Comparison of ENCODE assay signal across 8 cellular contexts in genomic region chr1:28258628-28259251, GRCh38. TPM values are rescaled to one million over a fixed set of nuclear protein-coding genes. Genes with fewer than 3 reads are reported as not detected.
DNase-seq lines count a peak whose midpoint lies in the region; ATAC-seq, FAIRE-seq and TF ChIP-seq lines count a peak whose summit lies in the region.

No MANE protein-coding gene starts in this region.

- intact Hi-C loops in breast epithelium (cut with DNase I; ENCODE audit: low total_unique reads), result no loop called here

- no peaks in the 10 kb centered on the region for H3K9me3 Mint-ChIP-seq in naive B cell

- H3K27ac ChIP-seq in BLaER1 treated with 17β-estradiol and CSF1 and Interleukin-3, amounts not matched to agents 10 nM and 100 nM, result peak overlapping the region; percentile 54 to 89 (median 69)
- H3K27ac ChIP-seq in breast epithelium, result peak overlapping the region; percentile 1 to 90

- peaks cover 28 to 46% (median 42%) of the 10 kb centered on the region in 10 experiments for H3K4me1 ChIP-seq in BLaER1 treated with 17β-estradiol and CSF1 and Interleukin-3, amounts not matched to agents 10 nM and 100 nM
- H3K4me1 ChIP-seq in breast epithelium, result no peaks in the 10 kb centered on the region

- H3K4me3 Mint-ChIP-seq in naive B cell, result peak overlapping the region; percentile 73 to 93 (median 84)

- no peaks in the 10 kb centered on the region for H3K36me3 Mint-ChIP-seq in naive B cell

- H4K20me1 ChIP-seq in BLaER1 treated with 17β-estradiol and CSF1 and Interleukin-3, amounts not matched to agents 10 nM and 100 nM, result peaks cover 32 to 43% (median 40%) of the 10 kb centered on the region in 11 experiments

- peaks cover 6 to 8% (median 7%) of the 10 kb centered on the region in 3 donors for H3K27me3 Mint-ChIP-seq in naive B cell

- no peak for ATAC-seq in naive B cell (ENCODE audit: low read depth in 2 of 2)

- H3K9ac ChIP-seq in BLaER1 treated with 17β-estradiol and CSF1 and Interleukin-3, amounts not matched to agents 10 nM and 100 nM, result peak overlapping the region; percentile 32 to 97 (median 63); a peak in 19 of 22 replicates

- TF ChIP-seq CTCF in breast epithelium (IDR thresholded peaks at IDR 0.05), result no peak
- no peak for TF ChIP-seq CTCF in GM13977 (IDR thresholded peaks at IDR 0.05; ENCODE audit: extremely low read depth, insufficient read depth, missing control alignments)

- H3K27me3 ChIP-seq in BLaER1 treated with 17β-estradiol and CSF1 and Interleukin-3, amounts not matched to agents 10 nM and 100 nM, result no peaks in the 10 kb centered on the region
- H3K27me3 ChIP-seq in breast epithelium, result no peaks in the 10 kb centered on the region

- no peak for TF ChIP-seq POLR2A in breast epithelium (IDR thresholded peaks at IDR 0.05)

- DNase-seq in Jurkat, Clone E6-1 (ENCODE audit: low read depth, low spot score), result no peak
- DNase-seq in breast epithelium (ENCODE audit: low spot score in 2 of 2), result no peak
- no peak for DNase-seq in naive B cell
- no peak for DNase-seq in GM13977 (ENCODE audit: low spot score)
- no peak for DNase-seq in urothelium cell line (ENCODE audit: low spot score)
- no peak for DNase-seq in NCI-H1930 (lab: John Stamatoyannopoulos, UW)
- no peak for DNase-seq in H4 (ENCODE audit: low spot score)

- FAIRE-seq in urothelium cell line (lab: Jason Lieb, UNC), result no peak

- peak overlapping the region; percentile 68 to 96 (median 76) for H3K4me2 ChIP-seq in BLaER1 treated with 17β-estradiol and CSF1 and Interleukin-3, amounts not matched to agents 10 nM and 100 nM

- peak overlapping the region in 4 of 6 donors; percentile 30 to 88 (median 43) for H3K27ac Mint-ChIP-seq in naive B cell

- peak overlapping the region in 8 of 10 experiments; percentile 10 to 100 (median 92); a peak in 12 of 20 replicates for H3K4me3 ChIP-seq in BLaER1 treated with 17β-estradiol and CSF1 and Interleukin-3, amounts not matched to agents 10 nM and 100 nM
- H3K4me3 ChIP-seq in Jurkat, Clone E6-1 (ENCODE audit: low read length), result peak overlapping the region; percentile 77
- peak overlapping the region; percentile 84 to 94 (median 90) for H3K4me3 ChIP-seq in breast epithelium

- H3K9me3 ChIP-seq in BLaER1 treated with 17β-estradiol and CSF1 and Interleukin-3, amounts not matched to agents 10 nM and 100 nM (replicated peaks in 1 of 11), result no peaks in the 10 kb centered on the region
- H3K9me3 ChIP-seq in breast epithelium, result no peaks in the 10 kb centered on the region

- in situ Hi-C loops in GM13977 (cut with MboI; ENCODE audit: low pct_unique_long_range_greater_than_20kb, low sequenced_read_pairs, unreplicated experiment), result no loop called here

- peaks cover 0 to 5% (median 0%) of the 10 kb centered on the region in 11 experiments; a peak in 1 of 22 replicates for H3K36me3 ChIP-seq in BLaER1 treated with 17β-estradiol and CSF1 and Interleukin-3, amounts not matched to agents 10 nM and 100 nM
- H3K36me3 ChIP-seq in breast epithelium, result no peaks in the 10 kb centered on the region

- peaks cover 15 to 30% (median 26%) of the 10 kb centered on the region in 3 donors for H3K4me1 Mint-ChIP-seq in naive B cell

RNA-seq across cellular contexts. Expression of gene SESN2, which starts 0.6 kb away (rescaled TPM):
- 6.5 TPM for polyA plus RNA-seq in Jurkat, Clone E6-1 (2012; ENCODE audit: insufficient read depth, insufficient read length)
- total RNA-seq in breast epithelium, result 10 to 100 TPM in 2 of 3 donors, 1 to 10 TPM in 1; 10.0 to 16.0 (median 12.5) TPM
- 1 to 10 TPM; 1.6 to 4.5 (median 3.2) TPM for polyA plus RNA-seq in naive B cell (ENCODE audit: low read depth in 6 of 6)
- 11.8 and 13.6 TPM in 2 replicates for total RNA-seq in H4 (2014; rRNA removed; shearing (Covaris generic))

RNA-seq across cellular contexts. Expression of gene ATP5IF1, which starts 22.8 kb away (rescaled TPM):
- polyA plus RNA-seq in Jurkat, Clone E6-1 (2012; ENCODE audit: insufficient read depth, insufficient read length), result 464 TPM
- 100 to 1,000 TPM; 137 to 147 (median 138) TPM for total RNA-seq in breast epithelium
- polyA plus RNA-seq in naive B cell (ENCODE audit: low read depth in 6 of 6), result 100 to 1,000 TPM; 369 to 762 (median 520) TPM
- total RNA-seq in H4 (2014; rRNA removed; shearing (Covaris generic)), result 297 and 318 TPM in 2 replicates

RNA-seq across cellular contexts. Expression of gene DNAJC8, which starts 25.9 kb away (rescaled TPM):
- 203 TPM for polyA plus RNA-seq in Jurkat, Clone E6-1 (2012; ENCODE audit: insufficient read depth, insufficient read length)
- 10 to 100 TPM; 67.8 to 76.4 (median 75.4) TPM for total RNA-seq in breast epithelium
- polyA plus RNA-seq in naive B cell (ENCODE audit: low read depth in 6 of 6), result 100 to 1,000 TPM; 145 to 193 (median 151) TPM
- 118 and 119 TPM in 2 replicates for total RNA-seq in H4 (2014; rRNA removed; shearing (Covaris generic))
